15 cellular contexts compared by ENCODE assay signal in the genomic region with DNA sequence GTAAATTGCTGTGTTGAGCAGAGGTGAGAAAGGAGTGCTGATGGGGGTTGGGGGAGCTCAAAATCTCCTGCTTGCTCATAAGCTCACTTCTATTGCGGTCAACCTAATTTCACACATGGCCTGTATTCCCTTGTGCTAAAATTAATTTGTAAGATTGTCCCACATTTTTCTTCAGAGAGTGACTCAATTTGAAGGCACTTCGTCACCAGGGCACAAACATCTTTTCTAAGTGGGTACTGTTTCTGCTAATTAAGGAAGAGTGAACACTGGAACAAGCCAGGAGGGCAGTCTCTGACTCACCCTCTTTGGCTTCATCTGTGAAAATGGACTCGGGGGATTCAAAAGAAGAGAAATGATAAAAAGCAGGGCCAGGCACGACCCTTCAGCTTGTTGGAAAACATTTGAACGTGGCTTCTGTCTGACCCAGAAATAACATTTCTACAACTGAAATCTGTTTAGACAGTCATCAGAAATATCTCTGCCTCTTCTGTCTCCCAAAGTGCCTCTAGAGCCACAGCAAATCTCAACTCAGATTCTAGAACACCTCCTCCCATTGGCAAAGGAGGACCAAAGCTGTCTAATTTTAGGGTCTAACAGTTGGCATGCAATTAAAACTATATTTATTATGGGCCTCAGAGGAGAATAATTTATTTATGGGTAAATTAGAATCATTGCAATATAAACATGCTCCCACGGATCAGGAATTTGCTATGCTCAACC. TPM values are rescaled to one million over a fixed set of nuclear protein-coding genes. Genes with fewer than 3 reads are reported as not detected.
DNase-seq lines count a peak whose midpoint lies in the region; ATAC-seq and TF ChIP-seq lines count a peak whose summit lies in the region.
"Had no signal": no experiment of that assay in that cellular context is flagged by ENCODE, and none has a peak within 500 bp of the region (broad histone marks: within the 10 kb centered on the region; RNA-seq: fewer than 3 reads in every experiment).

No MANE protein-coding gene starts in this region.

- no TSS peak for BruUV-seq in mammary epithelial cell (replicated peaks; lab: Mats Ljungman, UMichigan)

- H3K36me3 ChIP-seq in mammary epithelial cell (ENCODE audit: insufficient read depth, low read length): no peaks in the 10 kb centered on the region
- H3K36me3 ChIP-seq: SJCRH30, stomach had no signal

- dilution Hi-C loops in mammary epithelial cell (cut with HindIII; ENCODE audit: low sequenced_read_pairs): no loop called here

- no peaks in the 10 kb centered on the region for H3K9me3 ChIP-seq in mammary epithelial cell (replicated peaks; ENCODE audit: insufficient read depth, low read length)
- H3K9me3 ChIP-seq: SJCRH30, stomach had no signal

- H3K27me3 Mint-ChIP-seq in activated CD4-positive, alpha-beta memory T cell treated with anti-CD3 and anti-CD28 coated beads for 36 hours: peaks cover 23% of the 10 kb centered on the region

- POLR2A ChIA-PET in activated CD4-positive, alpha-beta memory T cell treated with anti-CD3 and anti-CD28 coated beads for 36 hours (lab: Charles Lee): no interaction called here

- H3K36me3 Mint-ChIP-seq in stimulated activated effector memory CD8-positive, alpha-beta T cell treated with anti-CD3 and anti-CD28 coated beads, Interleukin-12 subunit alpha, Interleukin-12 subunit beta, amount 100 ng/mL, for 72 hours: no peaks in the 10 kb centered on the region
- H3K36me3 Mint-ChIP-seq in activated CD4-positive, alpha-beta memory T cell treated with anti-CD3 and anti-CD28 coated beads for 36 hours: no peaks in the 10 kb centered on the region

- H2AFZ ChIP-seq in mammary epithelial cell (ENCODE audit: low read depth, low read length): no peak overlapping the region

- H3K79me2 ChIP-seq in mammary epithelial cell (ENCODE audit: insufficient read depth, low read length): no peaks in the 10 kb centered on the region

- TF ChIP-seq CTCF in mammary epithelial cell (conservative IDR thresholded peaks at IDR 0.05 in 1 of 2, IDR thresholded peaks at IDR 0.05 in 1 of 2; ENCODE audit: extremely low read depth in 1 of 2, insufficient read depth in 1 of 2, low read depth in 1 of 2, low read length in 2 of 2): no peak

- DNase-seq in DMS 273 (lab: John Stamatoyannopoulos, UW; ENCODE audit: unreplicated experiment): peak; percentile 45
- no peak for DNase-seq in DMS 273 treated with DMSO at 0.1 percent for 48 hours (lab: John Stamatoyannopoulos, UW)
- peak; percentile 80 for DNase-seq in astrocyte of the hippocampus (ENCODE audit: low read depth, low spot score)
- DNase-seq in stimulated activated effector memory CD8-positive, alpha-beta T cell treated with anti-CD3 and anti-CD28 coated beads, Interleukin-12 subunit alpha, Interleukin-12 subunit beta, amount 100 ng/mL, for 72 hours (ENCODE audit: low spot score in 2 of 2): no peak
- no peak for DNase-seq in activated CD4-positive, alpha-beta memory T cell treated with anti-CD3 and anti-CD28 coated beads for 36 hours
- no peak for DNase-seq in H4 (ENCODE audit: low spot score)
- no peak for DNase-seq in mammary epithelial cell
- DNase-seq: activated CD4-positive, alpha-beta T cell treated with anti-CD3 and anti-CD28 coated beads for 1 hour; DMS79 treated with DMSO at 0.1 percent for 48 hours; foreskin keratinocyte; SJCRH30; stomach had no signal

- ATAC-seq in HG02852 (IDR thresholded peaks at IDR 0.05; ENCODE audit: unreplicated experiment): peak; percentile 72
- ATAC-seq in stimulated activated effector memory CD8-positive, alpha-beta T cell treated with anti-CD3 and anti-CD28 coated beads, Interleukin-12 subunit alpha, Interleukin-12 subunit beta, amount 100 ng/mL, for 72 hours: peak; percentile 57
- ATAC-seq: foreskin keratinocyte had no signal

- H3K4me1 Mint-ChIP-seq in stimulated activated effector memory CD8-positive, alpha-beta T cell treated with anti-CD3 and anti-CD28 coated beads, Interleukin-12 subunit alpha, Interleukin-12 subunit beta, amount 100 ng/mL, for 72 hours: peaks cover 9% of the 10 kb centered on the region
- no peaks in the 10 kb centered on the region for H3K4me1 Mint-ChIP-seq in activated CD4-positive, alpha-beta memory T cell treated with anti-CD3 and anti-CD28 coated beads for 36 hours (ENCODE audit: low read depth)
- H3K4me1 Mint-ChIP-seq: central memory CD8-positive, alpha-beta T cell had no signal

- H3K27me3 ChIP-seq in mammary epithelial cell (ENCODE audit: insufficient read depth, low read length): no peaks in the 10 kb centered on the region
- H3K27me3 ChIP-seq: foreskin keratinocyte, SJCRH30, stomach had no signal

- H3K27ac Mint-ChIP-seq in stimulated activated effector memory CD8-positive, alpha-beta T cell treated with anti-CD3 and anti-CD28 coated beads, Interleukin-12 subunit alpha, Interleukin-12 subunit beta, amount 100 ng/mL, for 72 hours: no peak overlapping the region
- no peak overlapping the region for H3K27ac Mint-ChIP-seq in activated CD4-positive, alpha-beta memory T cell treated with anti-CD3 and anti-CD28 coated beads for 36 hours

- intact Hi-C loops in activated CD4-positive, alpha-beta memory T cell treated with anti-CD3 and anti-CD28 coated beads for 36 hours (cut with micrococcal nuclease): no loop called here
- intact Hi-C loops in mammary epithelial cell (cut with micrococcal nuclease): no loop called here

- H3K4me3 ChIP-seq in mammary epithelial cell (replicated peaks in 1 of 3; ENCODE audit: insufficient read depth in 1 of 3, low read depth in 2 of 3, low read length in 3 of 3): no peak overlapping the region
- H3K4me3 ChIP-seq: SJCRH30, stomach had no signal

- WGBS in mammary epithelial cell (ENCODE audit: low coverage, missing lambda C conversion rate): 70% methylated on average over 6 of the region's 6 CpGs

- in situ Hi-C loops in mammary epithelial cell (cut with MboI; ENCODE audit: low sequenced_read_pairs in 2 of 2): no loop called here

- H3K9ac ChIP-seq in mammary epithelial cell (ENCODE audit: insufficient read depth, low read length): no peak overlapping the region

- H3K4me2 ChIP-seq in mammary epithelial cell (ENCODE audit: insufficient read depth, low read depth, low read length): no peak overlapping the region

- CTCF ChIA-PET in activated CD4-positive, alpha-beta memory T cell treated with anti-CD3 and anti-CD28 coated beads for 36 hours (lab: Charles Lee): interaction anchor here (1.0 kb wide), 1 partner anchor 8 kb away, joined by 3 read pairs; no protein-coding TSS in a partner anchor
- CTCF ChIA-PET in mammary epithelial cell (lab: Charles Lee; ENCODE audit: low non-redundant PET): no interaction called here

- H3K9me3 Mint-ChIP-seq in stimulated activated effector memory CD8-positive, alpha-beta T cell treated with anti-CD3 and anti-CD28 coated beads, Interleukin-12 subunit alpha, Interleukin-12 subunit beta, amount 100 ng/mL, for 72 hours: no peaks in the 10 kb centered on the region
- H3K9me3 Mint-ChIP-seq in activated CD4-positive, alpha-beta memory T cell treated with anti-CD3 and anti-CD28 coated beads for 36 hours: no peaks in the 10 kb centered on the region
- H3K9me3 Mint-ChIP-seq: central memory CD8-positive, alpha-beta T cell had no signal

- H4K20me1 ChIP-seq in mammary epithelial cell (ENCODE audit: insufficient read depth, low read length): no peaks in the 10 kb centered on the region

- no peak overlapping the region for H3K27ac ChIP-seq in mammary epithelial cell (ENCODE audit: insufficient read depth, low read depth, low read length)
- H3K27ac ChIP-seq: 22Rv1, foreskin keratinocyte, SJCRH30 had no signal

- H3K4me1 ChIP-seq in mammary epithelial cell (ENCODE audit: insufficient read depth, low read length): no peaks in the 10 kb centered on the region
- H3K4me1 ChIP-seq: foreskin keratinocyte, stomach had no signal

- H3K4me3 Mint-ChIP-seq in stimulated activated effector memory CD8-positive, alpha-beta T cell treated with anti-CD3 and anti-CD28 coated beads, Interleukin-12 subunit alpha, Interleukin-12 subunit beta, amount 100 ng/mL, for 72 hours: no peak overlapping the region
- no peak overlapping the region for H3K4me3 Mint-ChIP-seq in activated CD4-positive, alpha-beta memory T cell treated with anti-CD3 and anti-CD28 coated beads for 36 hours
- H3K4me3 Mint-ChIP-seq: central memory CD8-positive, alpha-beta T cell had no signal

RNA-seq across cellular contexts. Expression of gene FEM1C, which starts 49.8 kb away (rescaled TPM):
- total RNA-seq in activated CD4-positive, alpha-beta memory T cell treated with anti-CD3 and anti-CD28 coated beads for 36 hours: 10 to 100 TPM; 12.2 to 12.5 TPM
- 8.6 and 10.2 TPM in 2 replicates for total RNA-seq in H4 (2014; rRNA removed; shearing (Covaris generic))
- total RNA-seq in mammary epithelial cell: 10 to 100 TPM; 15.1 to 15.2 TPM
- 7.3 TPM for polyA plus RNA-seq in mammary epithelial cell
- polyA minus RNA-seq in mammary epithelial cell: 18.1 TPM

Comparison
In these comparisons a context has a peak if more than half of its experiments do, and no peak if none do; other contexts are left out.
1. DNase-seq: peak in DMS 273 (single experiment) and astrocyte of the hippocampus (single experiment); none in DMS 273 treated with DMSO at 0.1 percent for 48 hours (single experiment), stimulated activated effector memory CD8-positive, alpha-beta T cell treated with anti-CD3 and anti-CD28 coated beads, Interleukin-12 subunit alpha, Interleukin-12 subunit beta, amount 100 ng/mL, for 72 hours (0 of 2), activated CD4-positive, alpha-beta memory T cell treated with anti-CD3 and anti-CD28 coated beads for 36 hours (single experiment), H4 (single experiment) and mammary epithelial cell (single experiment).